In the genomic region with DNA sequence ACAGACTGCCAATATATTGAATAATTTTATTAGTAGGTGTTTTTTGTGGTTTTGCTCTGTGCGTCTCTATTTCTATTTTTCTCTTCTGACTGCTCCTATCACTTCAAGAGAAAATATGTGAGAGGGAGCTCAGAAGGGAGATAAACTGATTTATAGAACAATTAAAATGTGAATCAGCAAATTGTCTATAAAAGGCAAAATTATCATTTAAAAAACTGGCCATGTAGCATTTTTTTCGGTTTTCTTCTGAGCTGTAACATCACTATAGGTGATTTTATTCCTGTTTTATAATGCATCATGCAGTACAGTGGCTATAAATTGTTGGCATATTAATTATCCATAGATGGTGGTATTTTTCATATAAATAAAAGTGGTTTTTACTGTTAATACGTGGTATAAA, we compare ENCODE assay signal across 8 cellular contexts.
"Had no signal": no experiment of that assay in that cellular context is flagged by ENCODE, and none has a peak within 500 bp of the region (broad histone marks: within the 10 kb centered on the region; RNA-seq: fewer than 3 reads in every experiment).

No MANE protein-coding gene starts in this region.

- FAIRE-seq: G401.6, GM12878, GM12891, GM12892, GM18507, GM19239 had no signal

- H3K4me3 ChIP-seq: GM12878 had no signal

- DNase-seq: GDM1, GF-D8 had no signal

- ATAC-seq: GM12878 had no signal
